ENCODE assay signal across 2 cellular contexts in genomic region chr11:104462346-104462745, GRCh38.
TF ChIP-seq lines count a peak whose summit lies in the region.

No MANE protein-coding gene starts in this region.

TF ChIP-seq in IMR-90, 13 proteins besides CTCF, POLR2A, EP300 and RAD21:
- peak; percentile 30; the same call in 1 of the 2 replicates for TF ChIP-seq FOS (IDR thresholded peaks at IDR 0.05; ENCODE audit: low read depth, low read length)
- TF ChIP-seq CEBPB (IDR thresholded peaks at IDR 0.05; ENCODE audit: low read depth, low read length), result 0 out of 2 replicates have a peak, but pooled peaks have one; percentile 16
- no peak for TF ChIP-seq RFX5 (IDR thresholded peaks at IDR 0.05; ENCODE audit: low read depth, low read length)

TF ChIP-seq in K562, 482 proteins besides CTCF, POLR2A, EP300 and RAD21:
- no peak for TF ChIP-seq ID3 (CRISPR knock-in tag; IDR thresholded peaks at IDR 0.05)
- TF ChIP-seq ID3 (tag; IDR thresholded peaks at IDR 0.05), result no peak
- peak; percentile 38 for TF ChIP-seq DACH1 (IDR thresholded peaks at IDR 0.05; ENCODE audit: partially characterized antibody)
- TF ChIP-seq ZNF561 (CRISPR knock-in tag; conservative IDR thresholded peaks at IDR 0.05), result no peak
- no peak for TF ChIP-seq STAT5A (IDR thresholded peaks at IDR 0.05; ENCODE audit: borderline replicate concordance, low read length)
- no peak for TF ChIP-seq E2F1 (CRISPR knock-in tag; IDR thresholded peaks at IDR 0.05)
- no peak for TF ChIP-seq MEIS2 (IDR thresholded peaks at IDR 0.05; ENCODE audit: partially characterized antibody)
